Comparison of ENCODE assay signal across 8 cellular contexts in genomic region chr2:134918518-134919359, GRCh38. TPM values are rescaled to one million over a fixed set of nuclear protein-coding genes. Genes with fewer than 3 reads are reported as not detected.
A peak's percentile ranks its signal among the peaks of the same experiment; 100 is the strongest.
DNase-seq lines count a peak whose midpoint lies in the region; ATAC-seq and TF ChIP-seq lines count a peak whose summit lies in the region.

Gene CCNT2 (plus strand): TSS chr2:134918822. CDS start chr2:134918855, 33 bp downstream.

- POLR2A ChIA-PET in CD8-positive, alpha-beta T cell (lab: Charles Lee) = interaction anchor here (0.6 to 2.5 kb wide), 8 partner anchors 9 to 957 kb away, joined by 3 to 13 read pairs (median 3); partner anchors contain the start of genes MCM6, R3HDM1, UBXN4 and ZRANB3

- DNase-seq in CD8-positive, alpha-beta T cell = peak; percentile 99 to 100 (median 99)
- peak; percentile 96 for DNase-seq in HS-5 (ENCODE audit: low read depth)
- peak; percentile 99 for DNase-seq in NK-92 treated with Interleukin-12 subunit alpha and Interleukin-12 subunit beta, amount 100 ng/mL, for 24 hours (lab: John Stamatoyannopoulos, UW)
- peak; percentile 100 for DNase-seq in activated CD8-positive, alpha-beta memory T cell treated with anti-CD3 and anti-CD28 coated beads for 24 hours
- DNase-seq in effector CD4-positive, alpha-beta T cell = peak; percentile 100
- DNase-seq in lower lobe of right lung = peak; percentile 99
- peak; percentile 98 to 100 (median 99) for DNase-seq in stimulated activated CD4-positive, alpha-beta T cell treated with anti-CD3 and anti-CD28 coated beads, TNF-alpha, amount 100 ng/mL, for 24 hours (ENCODE audit: low read depth in 3 of 3)

- peaks cover 26% of the 10 kb centered on the region for H3K36me3 Mint-ChIP-seq in CD8-positive, alpha-beta T cell

- peaks cover 2% of the 10 kb centered on the region for H3K36me3 ChIP-seq in CD8-positive, alpha-beta T cell (ENCODE audit: insufficient read depth, low read length)
- H3K36me3 ChIP-seq in lower lobe of right lung = peaks cover 6% of the 10 kb centered on the region

- peak within 1 kb of the TSS; percentile 97 for H3K27ac Mint-ChIP-seq in CD8-positive, alpha-beta T cell

- no peaks in the 10 kb centered on the region for H3K27me3 Mint-ChIP-seq in CD8-positive, alpha-beta T cell (ENCODE audit: low read depth)

- H3K4me1 Mint-ChIP-seq in CD8-positive, alpha-beta T cell (ENCODE audit: low read depth) = peaks cover 51% of the 10 kb centered on the region

- H3K9me3 Mint-ChIP-seq in CD8-positive, alpha-beta T cell = no peaks in the 10 kb centered on the region

- no peaks in the 10 kb centered on the region for H3K27me3 ChIP-seq in CD8-positive, alpha-beta T cell (ENCODE audit: insufficient read depth, low read length)
- no peaks in the 10 kb centered on the region for H3K27me3 ChIP-seq in lower lobe of right lung (ENCODE audit: low read depth)

- TF ChIP-seq CTCF in CD8-positive, alpha-beta T cell (IDR thresholded peaks at IDR 0.05) = no peak
- TF ChIP-seq CTCF in lower lobe of right lung (IDR thresholded peaks at IDR 0.05) = peak; percentile 11

- peak; percentile 85 for ATAC-seq in CD8-positive, alpha-beta T cell
- ATAC-seq in GM19468 (IDR thresholded peaks at IDR 0.05; ENCODE audit: extremely low read depth, unreplicated experiment) (peak; percentile 92), lower lobe of right lung (peak; percentile 96 to 97)

- CTCF ChIA-PET in CD8-positive, alpha-beta T cell (lab: Charles Lee) = interaction anchor here (0.8 to 1.5 kb wide), 3 partner anchors 9 to 799 kb away, joined by 3 to 4 read pairs (median 3); no protein-coding TSS in a partner anchor

- no peaks in the 10 kb centered on the region for H3K9me3 ChIP-seq in CD8-positive, alpha-beta T cell (ENCODE audit: low read length)
- H3K9me3 ChIP-seq in lower lobe of right lung = no peaks in the 10 kb centered on the region

- H3K4me1 ChIP-seq in CD8-positive, alpha-beta T cell (ENCODE audit: insufficient read depth, low read length) = peaks cover 44% of the 10 kb centered on the region
- peaks cover 49% of the 10 kb centered on the region for H3K4me1 ChIP-seq in lower lobe of right lung

- intact Hi-C loops in CD8-positive, alpha-beta T cell (cut with DNase I, micrococcal nuclease) = loop anchor here (1.0 to 10.0 kb wide), 10 partner anchors 134 to 1199 kb away; partner anchors contain the start of genes R3HDM1 (in 2 of the 2), RAB3GAP1 (in 2 of the 2), UBXN4 (in 2 of the 2) and ZRANB3 (in 2 of the 2)
- intact Hi-C loops in lower lobe of right lung (cut with DNase I) = no loop called here

- H3K27ac ChIP-seq in CD8-positive, alpha-beta T cell (ENCODE audit: low read depth, low read length) = peak within 1 kb of the TSS; percentile 97
- peak within 1 kb of the TSS; percentile 97 for H3K27ac ChIP-seq in lower lobe of right lung

- H3K4me3 ChIP-seq in CD8-positive, alpha-beta T cell (ENCODE audit: low read depth, low read length) = peak within 1 kb of the TSS; percentile 96
- peak within 1 kb of the TSS; percentile 82 for H3K4me3 ChIP-seq in lower lobe of right lung

- peak within 1 kb of the TSS; percentile 92 for H3K4me3 Mint-ChIP-seq in CD8-positive, alpha-beta T cell

RNA-seq across cellular contexts. Expression of gene CCNT2, which starts in this region (rescaled TPM):
- 10 to 100 TPM; 67.0 to 71.9 TPM for total RNA-seq in CD8-positive, alpha-beta T cell
- 44.0 TPM for total RNA-seq in lower lobe of right lung

Comparison
In these comparisons a context has a peak if more than half of its experiments do, and no peak if none do; other contexts are left out.
1. Peak in every context shown above with its lines: DNase-seq, ATAC-seq, H3K4me3 ChIP-seq and H3K27ac ChIP-seq.